28 cellular contexts compared by ENCODE assay signal in the genomic region with DNA sequence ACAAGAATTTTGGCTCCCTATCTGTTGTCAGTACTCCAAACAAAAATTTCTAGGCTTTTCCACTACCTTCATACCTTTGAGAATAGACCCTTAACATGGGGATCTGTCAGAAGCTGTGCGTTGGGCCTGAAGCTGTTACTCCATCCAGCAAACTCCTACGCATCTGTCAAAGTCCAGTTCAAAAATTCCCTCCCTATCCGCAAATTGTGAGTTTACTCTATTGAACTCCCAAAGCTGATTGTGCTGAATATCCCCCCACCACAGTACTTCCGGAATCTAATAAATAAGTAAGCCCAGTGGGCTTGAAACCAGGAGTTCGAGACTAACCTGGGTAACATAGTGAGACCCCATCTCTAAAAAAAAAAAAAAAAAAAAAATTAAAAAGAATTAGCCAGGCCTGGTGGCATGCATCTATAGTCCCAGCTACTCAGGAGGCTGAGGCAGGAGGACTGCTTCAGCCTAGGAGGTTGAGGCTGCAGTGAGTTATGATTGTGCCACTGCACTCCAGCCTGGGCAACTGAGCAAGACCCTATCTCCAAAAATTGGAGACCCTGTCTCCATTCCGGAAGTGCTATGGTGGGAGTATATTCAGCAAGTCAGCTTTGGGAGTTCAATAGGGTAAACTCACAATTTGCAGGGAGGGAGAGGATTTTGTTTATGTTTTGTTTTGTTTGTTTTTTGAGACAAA. TPM values are rescaled to one million over a fixed set of nuclear protein-coding genes. Genes with fewer than 3 reads are reported as not detected.
DNase-seq lines count a peak whose midpoint lies in the region; ATAC-seq and TF ChIP-seq lines count a peak whose summit lies in the region.
"Had no signal": no experiment of that assay in that cellular context is flagged by ENCODE, and none has a peak within 500 bp of the region (broad histone marks: within the 10 kb centered on the region; RNA-seq: fewer than 3 reads in every experiment).

No MANE protein-coding gene starts in this region.

- H3K36me3 ChIP-seq in endodermal cell (ENCODE audit: control insufficient read depth, insufficient read depth, low read length) (no peaks in the 10 kb centered on the region), mesendoderm (ENCODE audit: control insufficient read depth, insufficient read depth, low read length) (no peaks in the 10 kb centered on the region), ascending aorta (no peaks in the 10 kb centered on the region)
- H3K36me3 ChIP-seq: cardiac muscle cell, heart right ventricle, thoracic aorta had no signal

- WGBS in endodermal cell (ENCODE audit: insufficient coverage in 1 of 2, insufficient read length in 1 of 2), 2 experiments, result 86 to 87% methylated on average over 3 to 6 of the region's 6 CpGs
- WGBS in mesendoderm (ENCODE audit: extremely low coverage, insufficient coverage, low lambda C conversion rate), result no CpG with 5 or more reads among the region's 6 CpGs

- peaks cover 11% of the 10 kb centered on the region for H3K79me1 ChIP-seq in mesendoderm (ENCODE audit: low read length)

- H4K5ac ChIP-seq in mesendoderm (ENCODE audit: low read length), result no peak overlapping the region

- no peak overlapping the region for H2BK15ac ChIP-seq in mesendoderm (replicated peaks; ENCODE audit: low read depth)

- H3K27ac ChIP-seq in endodermal cell (ENCODE audit: low read depth, low read length), result no peak overlapping the region
- no peak overlapping the region for H3K27ac ChIP-seq in mesendoderm (ENCODE audit: low read depth, low read length)
- no peak overlapping the region for H3K27ac ChIP-seq in ascending aorta
- H3K27ac ChIP-seq: cardiac muscle cell, epithelial cell of prostate, heart right ventricle, thoracic aorta had no signal

- no peak for ATAC-seq in GM21786 (IDR thresholded peaks at IDR 0.05; ENCODE audit: unreplicated experiment)
- ATAC-seq: activated CD8-positive, alpha-beta T cell treated with anti-CD3 and anti-CD28 coated beads for 36 hours; heart right ventricle had no signal

- no peak overlapping the region for H3K4ac ChIP-seq in mesendoderm (ENCODE audit: low read depth, low read length)

- H3K4me1 Mint-ChIP-seq in activated naive CD8-positive, alpha-beta T cell (ENCODE audit: low read depth), result peaks cover 7% of the 10 kb centered on the region
- H3K4me1 Mint-ChIP-seq in activated naive CD8-positive, alpha-beta T cell treated with anti-CD3 and anti-CD28 coated beads for 36 hours, result peaks cover 3% of the 10 kb centered on the region
- H3K4me1 Mint-ChIP-seq in endodermal cell, result peaks cover 16% of the 10 kb centered on the region

- peaks cover 9% of the 10 kb centered on the region for H3K79me2 ChIP-seq in mesendoderm (ENCODE audit: control insufficient read depth, insufficient read depth, low read length)

- H3K27ac Mint-ChIP-seq in activated naive CD8-positive, alpha-beta T cell, result no peak overlapping the region
- H3K27ac Mint-ChIP-seq in activated naive CD8-positive, alpha-beta T cell treated with anti-CD3 and anti-CD28 coated beads for 36 hours, result no peak overlapping the region
- H3K27ac Mint-ChIP-seq in endodermal cell, result no peak overlapping the region
- H3K27ac Mint-ChIP-seq: activated CD8-positive, alpha-beta T cell treated with anti-CD3 and anti-CD28 coated beads for 36 hours had no signal

- H3K9me3 Mint-ChIP-seq in activated naive CD8-positive, alpha-beta T cell (ENCODE audit: low read depth), result no peaks in the 10 kb centered on the region
- no peaks in the 10 kb centered on the region for H3K9me3 Mint-ChIP-seq in activated naive CD8-positive, alpha-beta T cell treated with anti-CD3 and anti-CD28 coated beads for 36 hours
- H3K9me3 Mint-ChIP-seq in endodermal cell, result no peaks in the 10 kb centered on the region
- H3K9me3 Mint-ChIP-seq: activated CD8-positive, alpha-beta T cell treated with anti-CD3 and anti-CD28 coated beads for 36 hours had no signal

- H3K27me3 ChIP-seq in endodermal cell (ENCODE audit: control insufficient read depth, insufficient read depth, low read length, poor library complexity, severe bottlenecking) (no peaks in the 10 kb centered on the region), mesendoderm (ENCODE audit: insufficient read depth, low read length, poor library complexity) (no peaks in the 10 kb centered on the region), ascending aorta (peaks cover 11% of the 10 kb centered on the region)
- H3K27me3 ChIP-seq: cardiac muscle cell had no signal

- no peak overlapping the region for H2AK5ac ChIP-seq in mesendoderm (ENCODE audit: low read length)

- no peak overlapping the region for H3K18ac ChIP-seq in mesendoderm (ENCODE audit: low read length)

- in situ Hi-C loops in GM13977 (cut with MboI; ENCODE audit: low pct_unique_long_range_greater_than_20kb, low sequenced_read_pairs, unreplicated experiment), result no loop called here

- H3K23ac ChIP-seq in mesendoderm (ENCODE audit: low read length), result no peak overlapping the region

- H3K4me3 ChIP-seq in endodermal cell (ENCODE audit: low read length) (peak overlapping the region; percentile 73), mesendoderm (ENCODE audit: low read length) (no peak overlapping the region), ascending aorta (no peak overlapping the region)
- H3K4me3 ChIP-seq: lung, thoracic aorta had no signal

- H3K9me3 ChIP-seq in endodermal cell (ENCODE audit: control insufficient read depth, low read length) (no peaks in the 10 kb centered on the region), ascending aorta (no peaks in the 10 kb centered on the region)
- H3K9me3 ChIP-seq: heart right ventricle, thoracic aorta had no signal

- H3K27me3 Mint-ChIP-seq in activated naive CD8-positive, alpha-beta T cell, result peaks cover 33% of the 10 kb centered on the region
- H3K27me3 Mint-ChIP-seq in activated naive CD8-positive, alpha-beta T cell treated with anti-CD3 and anti-CD28 coated beads for 36 hours, result peaks cover 78% of the 10 kb centered on the region
- peaks cover 3% of the 10 kb centered on the region for H3K27me3 Mint-ChIP-seq in endodermal cell (ENCODE audit: insufficient read depth)

- H3K9ac ChIP-seq in endodermal cell (ENCODE audit: extremely low read depth, low read length, poor library complexity, severe bottlenecking), result peak overlapping the region; percentile 87
- peak overlapping the region; percentile 71 for H3K9ac ChIP-seq in mesendoderm (ENCODE audit: low read length)

- intact Hi-C loops in ascending aorta (cut with DNase I), result no loop called here

- no peak overlapping the region for H4K8ac ChIP-seq in mesendoderm (ENCODE audit: low read depth, low read length)

- TF ChIP-seq CTCF in endodermal cell (conservative IDR thresholded peaks at IDR 0.05) (no peak), GM13977 (IDR thresholded peaks at IDR 0.05; ENCODE audit: extremely low read depth, insufficient read depth, missing control alignments) (no peak), ascending aorta (IDR thresholded peaks at IDR 0.05) (no peak)

- H3K4me1 ChIP-seq in endodermal cell (ENCODE audit: control insufficient read depth, insufficient read depth, low read length), result no peaks in the 10 kb centered on the region
- peaks cover 5% of the 10 kb centered on the region for H3K4me1 ChIP-seq in mesendoderm (ENCODE audit: control insufficient read depth, low read depth, low read length)
- peaks cover 0 to 5% of the 10 kb centered on the region in 2 donors for H3K4me1 ChIP-seq in ascending aorta

- H3K4me2 ChIP-seq in mesendoderm (ENCODE audit: low read length), result no peak overlapping the region

- no peaks in the 10 kb centered on the region for H3K36me3 Mint-ChIP-seq in activated naive CD8-positive, alpha-beta T cell
- H3K36me3 Mint-ChIP-seq in activated naive CD8-positive, alpha-beta T cell treated with anti-CD3 and anti-CD28 coated beads for 36 hours, result peaks cover 2% of the 10 kb centered on the region
- peaks cover 8% of the 10 kb centered on the region for H3K36me3 Mint-ChIP-seq in endodermal cell (ENCODE audit: low read depth)

- no peak overlapping the region for H3K56ac ChIP-seq in mesendoderm (ENCODE audit: low read length)

- no peak overlapping the region for H2BK5ac ChIP-seq in mesendoderm (ENCODE audit: low read length)

- no peak overlapping the region for H2BK120ac ChIP-seq in mesendoderm (ENCODE audit: low read depth, low read length)

- H3K4me3 Mint-ChIP-seq in activated naive CD8-positive, alpha-beta T cell, result peak overlapping the region; percentile 54
- H3K4me3 Mint-ChIP-seq in activated naive CD8-positive, alpha-beta T cell treated with anti-CD3 and anti-CD28 coated beads for 36 hours, result no peak overlapping the region
- peak overlapping the region; percentile 75 for H3K4me3 Mint-ChIP-seq in endodermal cell
- H3K4me3 Mint-ChIP-seq: activated CD8-positive, alpha-beta T cell treated with anti-CD3 and anti-CD28 coated beads for 36 hours had no signal

- no peak for DNase-seq in activated naive CD8-positive, alpha-beta T cell treated with anti-CD3 and anti-CD28 coated beads for 36 hours
- DNase-seq in endodermal cell (no peak), mesendoderm (no peak), GM13977 (ENCODE audit: low spot score) (no peak), ascending aorta (ENCODE audit: low spot score in 2 of 2) (no peak), DMS79 treated with DMSO at 0.1 percent for 48 hours (lab: John Stamatoyannopoulos, UW) (no peak)
- DNase-seq: 8988T; activated CD4-positive, CD25-positive, alpha-beta regulatory T cell treated with anti-CD3 and anti-CD28 coated beads, Interleukin-2, amount 50 U/mL, for 72 hours; activated CD8-positive, alpha-beta T cell treated with anti-CD3 and anti-CD28 coated beads for 36 hours; activated gamma-delta T cell treated with Interleukin-2 at 50 U/mL for 16 hours; AML-193; amniotic stem cell; GOT3; heart right ventricle; islet precursor cell; MV-4-11; NCI-H1694; NCI-H748 treated with DMSO at 0.1 percent for 48 hours; OCI-M1; stimulated activated CD4-positive, alpha-beta T cell treated with anti-CD3 and anti-CD28 coated beads, Interleukin-4, amount 100 ng/mL, for 24 hours; stimulated activated naive CD4-positive, alpha-beta T cell treated with Interleukin-2 at 50 U/mL for 16 hours had no signal

RNA-seq across cellular contexts. Expression of gene FBN3, which starts 0.9 kb away (rescaled TPM):
- not detected for total RNA-seq in activated naive CD8-positive, alpha-beta T cell treated with anti-CD3 and anti-CD28 coated beads for 36 hours
- total RNA-seq in endodermal cell (100 to 1,000 TPM; 105 to 143 TPM), ascending aorta (not detected)
- polyA plus RNA-seq in endodermal cell (2013, experiment 1 of 2), result 19.4 TPM
- 21.4 TPM for polyA plus RNA-seq in endodermal cell (2013, experiment 2 of 2)
- polyA plus RNA-seq in mesendoderm (2013, experiment 1 of 2), result 11.9 TPM
- 11.8 TPM for polyA plus RNA-seq in mesendoderm (2013, experiment 2 of 2)
- total RNA-seq: dermis microvascular lymphatic vessel endothelial cell, thoracic aorta had no signal
- polyA plus RNA-seq: heart right ventricle had no signal

RNA-seq across cellular contexts. Expression of gene CERS4, which starts 58.8 kb away (rescaled TPM):
- 10 to 100 TPM; 12.8 to 13.2 TPM for total RNA-seq in activated naive CD8-positive, alpha-beta T cell treated with anti-CD3 and anti-CD28 coated beads for 36 hours
- total RNA-seq in endodermal cell (100 to 1,000 TPM in 1 of 2 donors, 10 to 100 TPM in 1; 76.9 to 105 TPM), ascending aorta (20.2 TPM)
- 52.1 TPM for polyA plus RNA-seq in endodermal cell (2013, experiment 1 of 2)
- 56.6 TPM for polyA plus RNA-seq in endodermal cell (2013, experiment 2 of 2)
- polyA plus RNA-seq in mesendoderm (2013, experiment 1 of 2), result 47.9 TPM
- polyA plus RNA-seq in mesendoderm (2013, experiment 2 of 2), result 48.6 TPM

Comparison
In these comparisons a context has a peak if more than half of its experiments do, and no peak if none do; other contexts are left out.
1. RNA of gene FBN3, which starts 0.9 kb away (total RNA-seq): 105 to 143 TPM in endodermal cell; not detected in activated naive CD8-positive, alpha-beta T cell treated with anti-CD3 and anti-CD28 coated beads for 36 hours and not detected in ascending aorta (single experiment); every median in the first group is over 100 times any median in the second.